7 cellular contexts compared by ENCODE assay signal in genomic region chr16:21857656-21858055, GRCh38. TPM values are rescaled to one million over a fixed set of nuclear protein-coding genes. Genes with fewer than 3 reads are reported as not detected.
DNase-seq lines count a peak whose midpoint lies in the region; ATAC-seq and TF ChIP-seq lines count a peak whose summit lies in the region.
"Not testable (repeated sequence)": the region's sequence is repeated elsewhere in the genome, so short reads cannot be mapped to it uniquely, and the experiment has no call there.

Gene NPIPB4, minus strand, starts transcription at chr16:21857756. Its CDS starts 378 bp downstream, at chr16:21857378.

- not testable (repeated sequence) for TF ChIP-seq CTCF in body of pancreas (IDR thresholded peaks at IDR 0.05); fibroblast of the aortic adventitia (IDR thresholded peaks at IDR 0.05; ENCODE audit: insufficient read depth, low read length); left lung (IDR thresholded peaks at IDR 0.05); suprapubic skin (IDR thresholded peaks at IDR 0.05)

- not testable (repeated sequence) for H3K27me3 ChIP-seq in body of pancreas, left lung, suprapubic skin

- H3K27me3 Mint-ChIP-seq in IgD-negative memory B cell; activated CD4-positive, alpha-beta memory T cell treated with anti-CD3 and anti-CD28 coated beads for 36 hours: not testable (repeated sequence)

- not testable (repeated sequence) for ATAC-seq in body of pancreas, left lung

- not testable (repeated sequence) for H3K27ac Mint-ChIP-seq in IgD-negative memory B cell; activated CD4-positive, alpha-beta memory T cell treated with anti-CD3 and anti-CD28 coated beads for 36 hours

- CTCF ChIA-PET in activated CD4-positive, alpha-beta memory T cell treated with anti-CD3 and anti-CD28 coated beads for 36 hours (lab: Charles Lee): not testable (repeated sequence)

- H3K36me3 Mint-ChIP-seq in IgD-negative memory B cell; activated CD4-positive, alpha-beta memory T cell treated with anti-CD3 and anti-CD28 coated beads for 36 hours: not testable (repeated sequence)

- POLR2A ChIA-PET in activated CD4-positive, alpha-beta memory T cell treated with anti-CD3 and anti-CD28 coated beads for 36 hours (lab: Charles Lee): not testable (repeated sequence)

- not testable (repeated sequence) for H3K9me3 ChIP-seq in body of pancreas, left lung, suprapubic skin

- H3K36me3 ChIP-seq in body of pancreas (replicated peaks in 1 of 2; ENCODE audit: insufficient read depth in 1 of 2, low read depth in 2 of 2); left lung; suprapubic skin: not testable (repeated sequence)

- H3K4me3 Mint-ChIP-seq in IgD-negative memory B cell; activated CD4-positive, alpha-beta memory T cell treated with anti-CD3 and anti-CD28 coated beads for 36 hours: not testable (repeated sequence)

- not testable (repeated sequence) for H3K4me1 Mint-ChIP-seq in IgD-negative memory B cell; activated CD4-positive, alpha-beta memory T cell treated with anti-CD3 and anti-CD28 coated beads for 36 hours (ENCODE audit: low read depth)

- H3K27ac ChIP-seq in body of pancreas, left lung, suprapubic skin: not testable (repeated sequence)

- not testable (repeated sequence) for DNase-seq in activated CD4-positive, alpha-beta memory T cell treated with anti-CD3 and anti-CD28 coated beads for 36 hours; body of pancreas; fibroblast of the aortic adventitia (ENCODE audit: low read depth); left lung; occipital lobe (lab: John Stamatoyannopoulos, UW); suprapubic skin (ENCODE audit: low spot score in 2 of 2)

- not testable (repeated sequence) for H3K4me3 ChIP-seq in body of pancreas; fibroblast of the aortic adventitia (ENCODE audit: low read depth, low read length); left lung; suprapubic skin

- TF ChIP-seq POLR2A in body of pancreas (IDR thresholded peaks at IDR 0.05); suprapubic skin (IDR thresholded peaks at IDR 0.05): not testable (repeated sequence)

- no CpG with 5 or more reads among the region's 5 CpGs for WGBS in body of pancreas, 2 donors
- WGBS in suprapubic skin: no CpG with 5 or more reads among the region's 5 CpGs

- TF ChIP-seq EP300 in suprapubic skin (IDR thresholded peaks at IDR 0.05): not testable (repeated sequence)

- H3K9me3 Mint-ChIP-seq in IgD-negative memory B cell; activated CD4-positive, alpha-beta memory T cell treated with anti-CD3 and anti-CD28 coated beads for 36 hours: not testable (repeated sequence)

- intact Hi-C loops in activated CD4-positive, alpha-beta memory T cell treated with anti-CD3 and anti-CD28 coated beads for 36 hours (cut with micrococcal nuclease); body of pancreas (cut with DNase I); left lung (cut with DNase I): not testable (repeated sequence)

- H3K4me1 ChIP-seq in body of pancreas, left lung, suprapubic skin: not testable (repeated sequence)

RNA-seq across cellular contexts. Expression of gene NPIPB4, which starts in this region (rescaled TPM):
- polyA plus RNA-seq in IgD-negative memory B cell: 14.0 TPM
- 10 to 100 TPM; 85.2 to 92.7 TPM for total RNA-seq in activated CD4-positive, alpha-beta memory T cell treated with anti-CD3 and anti-CD28 coated beads for 36 hours
- total RNA-seq in body of pancreas: 10 to 100 TPM; 22.1 to 25.7 TPM
- 24.8 and 54.0 TPM in 2 replicates for total RNA-seq in fibroblast of the aortic adventitia (ENCODE audit: low replicate concordance)
- total RNA-seq in left lung: 100 to 1,000 TPM in 1 of 2 donors, 10 to 100 TPM in 1; 86.3 to 203 TPM
- total RNA-seq in occipital lobe: 66.8 TPM
- 100 to 1,000 TPM in 2 of 4 donors, 10 to 100 TPM in 2; 49.5 to 289 (median 118) TPM for total RNA-seq in suprapubic skin
